11 cellular contexts compared by ENCODE assay signal in the genomic region with DNA sequence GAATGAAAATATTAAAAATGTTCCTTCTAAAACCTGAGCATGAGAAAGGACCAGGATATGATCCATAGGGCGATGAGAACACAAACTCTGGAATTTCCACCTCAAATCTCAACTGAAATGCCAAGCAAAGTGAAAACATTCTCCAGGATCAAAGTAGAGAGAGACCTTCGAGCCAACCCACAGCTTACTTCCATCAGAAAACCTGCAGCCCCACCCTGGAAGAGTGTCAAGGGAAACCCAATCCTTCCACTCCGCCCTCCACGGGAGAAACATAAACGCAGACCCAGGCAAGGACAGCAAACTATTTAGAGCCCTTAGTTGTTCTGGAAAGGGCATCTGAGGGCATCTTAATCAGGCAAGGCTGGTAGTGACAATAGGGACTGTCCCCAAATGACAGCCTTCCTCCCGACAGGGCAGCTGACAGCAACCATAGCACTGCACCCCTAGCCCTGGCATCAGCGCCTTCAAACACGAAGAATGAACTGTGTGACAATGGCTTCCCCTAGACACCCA. TPM values are rescaled to one million over a fixed set of nuclear protein-coding genes. Genes with fewer than 3 reads are reported as not detected.
A peak's percentile ranks its signal among the peaks of the same experiment; 100 is the strongest.
DNase-seq lines count a peak whose midpoint lies in the region; ATAC-seq, FAIRE-seq and TF ChIP-seq lines count a peak whose summit lies in the region.
"Had no signal": no experiment of that assay in that cellular context is flagged by ENCODE, and none has a peak within 500 bp of the region (broad histone marks: within the 10 kb centered on the region; RNA-seq: fewer than 3 reads in every experiment).

No MANE protein-coding gene starts in this region.

- no peak overlapping the region for H3K4me3 ChIP-seq in CD4-positive, CD25-positive, alpha-beta regulatory T cell (ENCODE audit: low read depth, low read length)
- H3K4me3 ChIP-seq in endothelial cell of umbilical vein (replicated peaks in 1 of 3; ENCODE audit: insufficient read depth in 1 of 3, low read depth in 1 of 3, low read length in 3 of 3) = peak overlapping the region in 1 of 3 experiments; percentile 34

- no peak for ATAC-seq in CD4-positive, CD25-positive, alpha-beta regulatory T cell (ENCODE audit: low read depth in 2 of 2)
- no peak for ATAC-seq in natural killer cell
- no peak for ATAC-seq in HG03432 (IDR thresholded peaks at IDR 0.05; ENCODE audit: unreplicated experiment)
- no peak for ATAC-seq in GM21529 (IDR thresholded peaks at IDR 0.05; ENCODE audit: unreplicated experiment)
- ATAC-seq in left lobe of liver = no peak
- ATAC-seq: Panc1 had no signal

- peaks cover 64% of the 10 kb centered on the region for H3K36me3 Mint-ChIP-seq in CD4-positive, CD25-positive, alpha-beta regulatory T cell
- H3K36me3 Mint-ChIP-seq in natural killer cell = peaks cover 30% of the 10 kb centered on the region

- H3K9ac ChIP-seq in endothelial cell of umbilical vein (replicated peaks; ENCODE audit: extremely low read depth, insufficient read depth, low read length) = peak overlapping the region; percentile 25

- peak overlapping the region; percentile 20 to 83 (median 38) for H3K27ac Mint-ChIP-seq in CD4-positive, CD25-positive, alpha-beta regulatory T cell
- peak overlapping the region; percentile 100 for H3K27ac Mint-ChIP-seq in natural killer cell

- no peak overlapping the region for H3K4me3 Mint-ChIP-seq in CD4-positive, CD25-positive, alpha-beta regulatory T cell
- H3K4me3 Mint-ChIP-seq in natural killer cell = no peak overlapping the region

- TF ChIP-seq CTCF in endothelial cell of umbilical vein (IDR thresholded peaks at IDR 0.05; ENCODE audit: extremely low read depth in 1 of 2, insufficient read depth in 1 of 2, low read depth in 1 of 2, low read length in 2 of 2) (no peak), natural killer cell (IDR thresholded peaks at IDR 0.05) (no peak)

- POLR2A ChIA-PET in endothelial cell of umbilical vein (lab: Charles Lee) = no interaction called here

- FAIRE-seq in endothelial cell of umbilical vein (lab: Jason Lieb, UNC) = peak; percentile 96
- FAIRE-seq: islet of Langerhans had no signal

- no TSS peak for BruUV-seq in endothelial cell of umbilical vein (replicated peaks; lab: Mats Ljungman, UMichigan)

- dilution Hi-C loops in endothelial cell of umbilical vein (cut with MboI; ENCODE audit: extremely low pct_ligation_motif_present, low sequenced_read_pairs) = no loop called here

- peaks cover 13 to 20% (median 15%) of the 10 kb centered on the region in 4 donors for H3K4me1 Mint-ChIP-seq in CD4-positive, CD25-positive, alpha-beta regulatory T cell
- H3K4me1 Mint-ChIP-seq in natural killer cell = peaks cover 36 to 62% of the 10 kb centered on the region in 2 donors

- H2AFZ ChIP-seq in endothelial cell of umbilical vein (ENCODE audit: low read depth, low read length) = no peak overlapping the region

- CTCF ChIA-PET in endothelial cell of umbilical vein (lab: Charles Lee) = interaction anchor here (1.2 kb wide), 1 partner anchor 9 kb away, joined by 3 read pairs; no protein-coding TSS in a partner anchor

- H3K27ac ChIP-seq in CD4-positive, CD25-positive, alpha-beta regulatory T cell (ENCODE audit: insufficient read depth, low read length, poor library complexity, severe bottlenecking) = no peak overlapping the region
- H3K27ac ChIP-seq in endothelial cell of umbilical vein (ENCODE audit: insufficient read depth, low read depth, low read length) = peak overlapping the region; percentile 56

- no peaks in the 10 kb centered on the region for H3K27me3 ChIP-seq in CD4-positive, CD25-positive, alpha-beta regulatory T cell (ENCODE audit: control insufficient read depth, insufficient read depth, low read length)
- H3K27me3 ChIP-seq in endothelial cell of umbilical vein (ENCODE audit: control insufficient read depth in 2 of 2, insufficient read depth in 2 of 2, low read length in 2 of 2) = no peaks in the 10 kb centered on the region

- no peak for TF ChIP-seq POLR2A in endothelial cell of umbilical vein (IDR thresholded peaks at IDR 0.05; ENCODE audit: low read depth, low read length)

- DNase-seq in CD4-positive, CD25-positive, alpha-beta regulatory T cell = no peak
- peak; percentile 62 for DNase-seq in LHCN-M2 (ENCODE audit: low read depth)
- DNase-seq in endothelial cell of umbilical vein (ENCODE audit: low read depth, low spot score) = peak; percentile 56
- no peak for DNase-seq in natural killer cell
- DNase-seq in DMS79 treated with DMSO at 0.1 percent for 48 hours (lab: John Stamatoyannopoulos, UW) = no peak
- DNase-seq in left lobe of liver (ENCODE audit: low spot score) = no peak
- DNase-seq: NCI-H1930 had no signal

- H3K4me2 ChIP-seq in endothelial cell of umbilical vein (ENCODE audit: insufficient read depth, low read length) = peak overlapping the region; percentile 72

- H3K79me2 ChIP-seq in endothelial cell of umbilical vein (ENCODE audit: control insufficient read depth, insufficient read depth, low read length) = peaks cover 29% of the 10 kb centered on the region

- H3K4me1 ChIP-seq in CD4-positive, CD25-positive, alpha-beta regulatory T cell (ENCODE audit: control insufficient read depth, insufficient read depth, low read length, poor library complexity, severe bottlenecking) = no peaks in the 10 kb centered on the region
- H3K4me1 ChIP-seq in endothelial cell of umbilical vein (ENCODE audit: control insufficient read depth, extremely low read depth, insufficient read depth, low read length) = peaks cover 34% of the 10 kb centered on the region

- H3K36me3 ChIP-seq in CD4-positive, CD25-positive, alpha-beta regulatory T cell (ENCODE audit: control insufficient read depth, insufficient read depth, low read length) = peaks cover 65% of the 10 kb centered on the region
- peaks cover 9 to 11% of the 10 kb centered on the region in 2 experiments for H3K36me3 ChIP-seq in endothelial cell of umbilical vein (ENCODE audit: control insufficient read depth in 2 of 2, extremely low read depth in 1 of 2, insufficient read depth in 2 of 2, low read length in 2 of 2)

- no peaks in the 10 kb centered on the region for H4K20me1 ChIP-seq in endothelial cell of umbilical vein (replicated peaks; ENCODE audit: control insufficient read depth, extremely low read depth, insufficient read depth, low read length)

- no peaks in the 10 kb centered on the region for H3K9me1 ChIP-seq in endothelial cell of umbilical vein (replicated peaks; ENCODE audit: control insufficient read depth, extremely low read depth, insufficient read depth, low read length)

- peaks cover 0 to 2% (median 0%) of the 10 kb centered on the region in 7 donors for H3K9me3 Mint-ChIP-seq in CD4-positive, CD25-positive, alpha-beta regulatory T cell
- no peaks in the 10 kb centered on the region for H3K9me3 Mint-ChIP-seq in natural killer cell

- no peaks in the 10 kb centered on the region for H3K9me3 ChIP-seq in CD4-positive, CD25-positive, alpha-beta regulatory T cell (ENCODE audit: control insufficient read depth in 2 of 2, low read length in 2 of 2)
- no peaks in the 10 kb centered on the region for H3K9me3 ChIP-seq in endothelial cell of umbilical vein (replicated peaks; ENCODE audit: control insufficient read depth, insufficient read depth, low read length)

- intact Hi-C loops in endothelial cell of umbilical vein (cut with micrococcal nuclease) (loop anchor here (1.0 kb wide), 2 partner anchors 16 to 22 kb away; no protein-coding TSS in a partner anchor), natural killer cell (cut with micrococcal nuclease) (no loop called here)

- no peaks in the 10 kb centered on the region for H3K27me3 Mint-ChIP-seq in CD4-positive, CD25-positive, alpha-beta regulatory T cell
- H3K27me3 Mint-ChIP-seq in natural killer cell (ENCODE audit: low read depth in 2 of 2) = no peaks in the 10 kb centered on the region

TF ChIP-seq in endothelial cell of umbilical vein, 7 proteins besides CTCF, POLR2A, EP300 and RAD21 (continues in another document):
- no peak for TF ChIP-seq MAX (IDR thresholded peaks at IDR 0.05; ENCODE audit: insufficient read depth, insufficient read length)
- peak; percentile 39 for TF ChIP-seq FOS (IDR thresholded peaks at IDR 0.05; ENCODE audit: borderline replicate concordance, insufficient read depth, low read length)
- TF ChIP-seq GATA2 (IDR thresholded peaks at IDR 0.05; ENCODE audit: insufficient read depth, insufficient read length, low read depth, low read length) = no peak
- TF ChIP-seq MYC (IDR thresholded peaks at IDR 0.05; ENCODE audit: low read depth, low read length) = no peak

RNA-seq across cellular contexts. Expression of gene SLC15A4, which starts 21.8 kb away (rescaled TPM):
- 12.4 TPM for total RNA-seq in CD4-positive, CD25-positive, alpha-beta regulatory T cell
- polyA plus RNA-seq in CD4-positive, CD25-positive, alpha-beta regulatory T cell = 1 to 10 TPM; 1.7 to 6.0 (median 2.5) TPM
- 35.8 and 47.6 TPM in 2 replicates for total RNA-seq in LHCN-M2 (2014; rRNA removed)
- 22.0 TPM for polyA plus RNA-seq in LHCN-M2 (2012)
- 24.5 and 24.6 TPM in 2 replicates for total RNA-seq in endothelial cell of umbilical vein
- polyA plus RNA-seq in endothelial cell of umbilical vein = 19.6 and 20.9 TPM in 2 replicates
- polyA plus RNA-seq in endothelial cell of umbilical vein (2011; cell fraction: cytosol; rRNA removed) = 11.8 and 13.1 TPM in 2 replicates
- 33.3 and 33.9 TPM in 2 replicates for polyA plus RNA-seq in endothelial cell of umbilical vein (2011; cell fraction: nucleus; rRNA removed)
- 17.5 and 17.6 TPM in 2 replicates for polyA plus RNA-seq in endothelial cell of umbilical vein (2012)
- polyA minus RNA-seq in endothelial cell of umbilical vein = 50.0 and 54.9 TPM in 2 replicates
- polyA minus RNA-seq in endothelial cell of umbilical vein (2011; cell fraction: cytosol; rRNA and poly(A)+ RNA removed) = 21.1 TPM
- polyA minus RNA-seq in endothelial cell of umbilical vein (2011; cell fraction: nucleus; rRNA and poly(A)+ RNA removed) = 37.5 and 38.3 TPM in 2 replicates
- 100 to 1,000 TPM; 176 to 306 (median 250) TPM for total RNA-seq in natural killer cell
- 11.8 TPM for total RNA-seq in left lobe of liver

RNA-seq across cellular contexts. Expression of gene GLT1D1, which starts 51.3 kb away (rescaled TPM):
- not detected for total RNA-seq in CD4-positive, CD25-positive, alpha-beta regulatory T cell
- polyA plus RNA-seq in CD4-positive, CD25-positive, alpha-beta regulatory T cell = under 1 TPM in 2 of 4 donors, not detected in 2; 0.07 to 0.08 TPM
- total RNA-seq in LHCN-M2 (2014; rRNA removed) (not detected in 2 replicates), endothelial cell of umbilical vein (not detected in 2 replicates), natural killer cell (1 to 10 TPM in 2 of 3 donors, under 1 TPM in 1; 0.33 to 3.2 (median 2.6) TPM), left lobe of liver (15.9 TPM)
- polyA plus RNA-seq in LHCN-M2 (2012) = not detected
- not detected in 2 replicates for polyA plus RNA-seq in endothelial cell of umbilical vein
- polyA plus RNA-seq in endothelial cell of umbilical vein (2011; cell fraction: cytosol; rRNA removed) = not detected in 2 replicates
- polyA plus RNA-seq in endothelial cell of umbilical vein (2011; cell fraction: nucleus; rRNA removed) = not detected in 2 replicates
- not detected in 2 replicates for polyA plus RNA-seq in endothelial cell of umbilical vein (2012)
- polyA minus RNA-seq in endothelial cell of umbilical vein = not detected in 2 replicates
- polyA minus RNA-seq in endothelial cell of umbilical vein (2011; cell fraction: cytosol; rRNA and poly(A)+ RNA removed) = not detected
- not detected in 2 replicates for polyA minus RNA-seq in endothelial cell of umbilical vein (2011; cell fraction: nucleus; rRNA and poly(A)+ RNA removed)

Comparison
In these comparisons a context has a peak if more than half of its experiments do, and no peak if none do; other contexts are left out.
1. DNase-seq: peak in LHCN-M2 (single experiment) and endothelial cell of umbilical vein (single experiment); none in CD4-positive, CD25-positive, alpha-beta regulatory T cell (0 of 3), natural killer cell (single experiment), DMS79 treated with DMSO at 0.1 percent for 48 hours (single experiment) and left lobe of liver (single experiment).